Comparison of ENCODE assay signal across 18 cellular contexts in the genomic region with DNA sequence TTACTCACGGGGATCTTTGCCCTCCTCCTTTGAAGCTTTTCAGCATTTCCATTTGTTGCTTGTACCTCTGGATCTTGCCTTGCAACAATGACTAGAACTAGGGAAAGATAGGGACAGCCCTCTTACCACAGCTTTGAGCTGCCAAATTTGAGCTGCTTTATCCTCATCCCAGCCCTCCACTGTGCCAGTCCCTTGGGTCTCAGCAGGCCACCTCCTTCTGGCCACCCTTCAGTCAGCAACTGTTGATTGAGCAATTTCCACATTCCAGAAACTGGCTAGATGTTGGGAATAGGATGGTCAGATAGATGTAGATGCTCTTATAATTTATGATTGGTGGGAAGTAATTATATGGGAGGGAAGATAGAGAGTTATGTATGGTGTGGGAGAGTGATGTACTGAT.
"Had no signal": no experiment of that assay in that cellular context is flagged by ENCODE, and none has a peak within 500 bp of the region (broad histone marks: within the 10 kb centered on the region; RNA-seq: fewer than 3 reads in every experiment).

No MANE protein-coding gene starts in this region.

- H3K27me3 Mint-ChIP-seq: activated CD4-positive, alpha-beta memory T cell treated with anti-CD3 and anti-CD28 coated beads for 36 hours; activated naive CD8-positive, alpha-beta T cell treated with anti-CD3 and anti-CD28 coated beads, Interleukin-2, amount 10 ng/mL, durations not matched to agents 7 days and 5 days had no signal

- DNase-seq: activated CD4-positive, alpha-beta memory T cell treated with anti-CD3 and anti-CD28 coated beads for 36 hours; activated CD4-positive, alpha-beta T cell treated with anti-CD3 and anti-CD28 coated beads for 1 hour; activated effector memory CD4-positive, alpha-beta T cell treated with anti-CD3 and anti-CD28 coated beads, Interleukin-2, amount 50 U/mL, for 16 hours; activated naive CD8-positive, alpha-beta T cell treated with anti-CD3 and anti-CD28 coated beads, Interleukin-2, amount 10 ng/mL, durations not matched to agents 7 days and 5 days; activated T-cell treated with anti-CD3 and anti-CD28 coated beads, Interleukin-2, amount 50 U/mL, for 4 hours; cortex of kidney; effector CD8-positive, alpha-beta T cell; lower lobe of right lung; naive thymus-derived CD8-positive, alpha-beta T cell; right cardiac atrium; spleen; stimulated activated CD4-positive, alpha-beta T cell treated with anti-CD3 and anti-CD28 coated beads, Interleukin-1b, Interleukin-23, amount 100 ng/mL, for 48 hours; stimulated activated naive B cell treated with anti-CD40 and anti-IgM and Interleukin-4, amounts not matched to agents 10 μg/mL and 1 μg/mL and 100 μg/mL, for 72 hours; SW 1271 had no signal

- H3K9me3 Mint-ChIP-seq: activated CD4-positive, alpha-beta memory T cell treated with anti-CD3 and anti-CD28 coated beads for 36 hours; activated naive CD8-positive, alpha-beta T cell treated with anti-CD3 and anti-CD28 coated beads, Interleukin-2, amount 10 ng/mL, durations not matched to agents 7 days and 5 days; naive thymus-derived CD8-positive, alpha-beta T cell; T-helper 2 cell treated with Interferon-gamma antibody and Interleukin-4, amounts not matched to agents 5 μg/mL and 100 μg/mL, for 36 hours had no signal

- H3K36me3 Mint-ChIP-seq: activated CD4-positive, alpha-beta memory T cell treated with anti-CD3 and anti-CD28 coated beads for 36 hours; naive thymus-derived CD8-positive, alpha-beta T cell; stimulated activated naive B cell treated with anti-CD40 and anti-IgM and Interleukin-4, amounts not matched to agents 10 μg/mL and 1 μg/mL and 100 μg/mL, for 72 hours had no signal

- FAIRE-seq: astrocyte had no signal

- H3K27me3 ChIP-seq: neutrophil, spleen, tibial nerve had no signal

- H3K4me3 Mint-ChIP-seq: activated CD4-positive, alpha-beta memory T cell treated with anti-CD3 and anti-CD28 coated beads for 36 hours; activated naive CD8-positive, alpha-beta T cell treated with anti-CD3 and anti-CD28 coated beads, Interleukin-2, amount 10 ng/mL, durations not matched to agents 7 days and 5 days; activated T-cell treated with anti-CD3 and anti-CD28 coated beads, Interleukin-2, amount 50 U/mL, for 4 hours; naive thymus-derived CD8-positive, alpha-beta T cell; stimulated activated naive B cell treated with anti-CD40 and anti-IgM and Interleukin-4, amounts not matched to agents 10 μg/mL and 1 μg/mL and 100 μg/mL, for 72 hours; T-helper 2 cell treated with Interferon-gamma antibody and Interleukin-4, amounts not matched to agents 5 μg/mL and 100 μg/mL, for 36 hours had no signal

- H3K4me3 ChIP-seq: lower lobe of right lung, spleen, tibial nerve had no signal

- ATAC-seq: activated T-cell treated with anti-CD3 and anti-CD28 coated beads, Interleukin-2, amount 50 U/mL, for 4 hours; lower lobe of right lung; naive thymus-derived CD8-positive, alpha-beta T cell; stimulated activated naive B cell treated with anti-CD40 and anti-IgM and Interleukin-4, amounts not matched to agents 10 μg/mL and 1 μg/mL and 100 μg/mL, for 72 hours had no signal

- H3K27ac Mint-ChIP-seq: activated CD4-positive, alpha-beta memory T cell treated with anti-CD3 and anti-CD28 coated beads for 36 hours; activated naive CD8-positive, alpha-beta T cell treated with anti-CD3 and anti-CD28 coated beads, Interleukin-2, amount 10 ng/mL, durations not matched to agents 7 days and 5 days; stimulated activated naive B cell treated with anti-CD40 and anti-IgM and Interleukin-4, amounts not matched to agents 10 μg/mL and 1 μg/mL and 100 μg/mL, for 72 hours; T-helper 2 cell treated with Interferon-gamma antibody and Interleukin-4, amounts not matched to agents 5 μg/mL and 100 μg/mL, for 36 hours had no signal

- H3K36me3 ChIP-seq: lower lobe of right lung, neutrophil, spleen, tibial nerve had no signal

- H3K4me1 ChIP-seq: lower lobe of right lung had no signal

- H3K9me3 ChIP-seq: lower lobe of right lung, neutrophil, spleen, tibial nerve had no signal

- H3K27ac ChIP-seq: lower lobe of right lung, neutrophil, spleen, tibial nerve had no signal
